In the genomic region with DNA sequence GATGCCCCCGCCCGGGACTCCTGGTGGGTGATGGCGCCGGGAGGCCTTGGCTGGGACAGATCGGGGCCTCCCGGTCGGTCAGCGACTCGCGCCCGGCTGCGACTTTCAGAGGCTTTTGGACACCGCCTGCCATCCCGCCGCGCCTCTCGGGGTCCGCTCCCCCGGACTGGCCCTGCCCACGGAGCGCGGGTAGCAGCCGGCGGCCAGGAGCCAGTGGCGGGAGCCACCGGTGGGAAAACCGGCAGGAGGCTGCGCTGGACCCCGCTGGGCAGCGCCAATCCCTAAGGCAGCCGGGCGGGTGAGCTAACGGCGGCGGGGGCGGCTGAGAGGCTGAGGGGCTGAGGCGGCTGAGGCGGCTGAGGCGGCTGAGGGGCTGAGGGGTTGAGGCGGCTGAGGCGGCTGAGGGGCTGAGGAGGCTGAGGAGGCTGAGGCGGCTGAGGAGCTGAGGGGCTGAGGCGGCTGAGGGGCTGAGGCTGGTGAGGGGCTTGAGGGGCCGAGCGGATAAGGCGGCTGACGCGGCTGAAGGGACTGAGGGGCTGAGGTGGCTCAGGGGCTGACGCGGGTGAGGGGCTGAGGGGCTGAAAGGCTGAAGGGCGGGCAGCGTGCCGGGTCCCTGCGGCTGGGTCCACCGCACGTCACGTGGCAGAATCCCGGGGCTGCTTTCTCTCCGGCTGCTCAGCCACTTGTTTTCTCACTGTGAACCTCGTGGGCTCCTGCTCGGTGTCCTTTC, we compare ENCODE assay signal across 8 cellular contexts. TPM values are rescaled to one million over a fixed set of nuclear protein-coding genes. Genes with fewer than 3 reads are reported as not detected.
A peak's percentile ranks its signal among the peaks of the same experiment; 100 is the strongest.
DNase-seq lines count a peak whose midpoint lies in the region; ATAC-seq and TF ChIP-seq lines count a peak whose summit lies in the region.
"Not testable (repeated sequence)": the region's sequence is repeated elsewhere in the genome, so short reads cannot be mapped to it uniquely, and the experiment has no call there.

No MANE protein-coding gene starts in this region.

- not testable (repeated sequence) for H3K23me2 ChIP-seq in H9 (ENCODE audit: insufficient read length, low read depth, low read length, poor library complexity, severe bottlenecking)

- intact Hi-C loops in A673 (cut with micrococcal nuclease; ENCODE audit: unreplicated experiment) = not testable (repeated sequence)

- not testable (repeated sequence) for H3K79me1 ChIP-seq in H9 (ENCODE audit: insufficient read depth, low read depth, low read length, poor library complexity, severe bottlenecking)

- not testable (repeated sequence) for H3K4me1 Mint-ChIP-seq in H9, T-cell
- peaks cover 1 to 15% (median 5%) of the 10 kb centered on the region in 4 donors for H3K4me1 Mint-ChIP-seq in naive thymus-derived CD8-positive, alpha-beta T cell

- not testable (repeated sequence) for H3K4ac ChIP-seq in H9 (ENCODE audit: low read depth, low read length)

- not testable (repeated sequence) for H4K91ac ChIP-seq in H9 (ENCODE audit: insufficient read length, low read depth, low read length)

- H3K27ac ChIP-seq in A673 (ENCODE audit: low read depth, low read length, poor library complexity, severe bottlenecking); H9 (ENCODE audit: insufficient read length, low read depth, low read length); esophagus (ENCODE audit: low read depth in 2 of 2, low read length in 1 of 2); skeletal muscle tissue (ENCODE audit: low read depth, low read length): not testable (repeated sequence)

- peak; percentile 31 to 56 (median 46) for ATAC-seq in T-cell (replicated peaks in 1 of 4)
- ATAC-seq in naive thymus-derived CD8-positive, alpha-beta T cell = peak; percentile 54 to 64

- in situ Hi-C loops in astrocyte of the cerebellum (cut with HindIII; ENCODE audit: low sequenced_read_pairs) = not testable (repeated sequence)

- peak overlapping the region; percentile 52 to 71 for H3K4me3 Mint-ChIP-seq in H9
- peak overlapping the region; percentile 34 to 77 (median 39) for H3K4me3 Mint-ChIP-seq in T-cell
- H3K4me3 Mint-ChIP-seq in naive thymus-derived CD8-positive, alpha-beta T cell = peak overlapping the region; percentile 63 to 86 (median 72)

- H4K8ac ChIP-seq in H9 (replicated peaks; ENCODE audit: insufficient read length, low read depth, low read length) = not testable (repeated sequence)

- H3K9ac ChIP-seq in H9 (ENCODE audit: extremely low read depth, insufficient read length, low read length); skeletal muscle tissue (ENCODE audit: low read depth in 1 of 3, low read length in 3 of 3): not testable (repeated sequence)

- peak overlapping the region in 1 of 3 experiments; percentile 65; a peak in 1 of 7 replicates for H3K27ac Mint-ChIP-seq in H9
- not testable (repeated sequence) for H3K27ac Mint-ChIP-seq in T-cell
- H3K27ac Mint-ChIP-seq in naive thymus-derived CD8-positive, alpha-beta T cell = peak overlapping the region in 1 of 10 donors; percentile 21

- H3K4me2 ChIP-seq in H9 (ENCODE audit: insufficient read depth, insufficient read length, low read length) = peak overlapping the region; percentile 17

- H3T11ph ChIP-seq in H9 (ENCODE audit: low read length) = not testable (repeated sequence)

- H3K4me1 ChIP-seq in A673 (ENCODE audit: insufficient read depth, low read length, poor library complexity, severe bottlenecking); H9 (ENCODE audit: insufficient read depth, low read length); esophagus (ENCODE audit: control insufficient read depth in 2 of 2, insufficient read depth in 2 of 2, low read length in 1 of 2); skeletal muscle tissue (ENCODE audit: control insufficient read depth in 3 of 3, insufficient read depth in 3 of 3, low read length in 3 of 3): not testable (repeated sequence)

- H3K14ac ChIP-seq in H9 (ENCODE audit: insufficient read depth, low read length) = peak overlapping the region; percentile 88

- not testable (repeated sequence) for H3K9me3 ChIP-seq in A673 (ENCODE audit: low read depth, low read length, poor library complexity, severe bottlenecking); H9 (ENCODE audit: control insufficient read depth, low read depth, low read length); esophagus (ENCODE audit: control insufficient read depth in 2 of 2, insufficient read depth in 1 of 2, low read depth in 1 of 2, low read length in 1 of 2); skeletal muscle tissue (ENCODE audit: control insufficient read depth in 3 of 3, low read length in 3 of 3)

- no CpG with 5 or more reads among the region's 61 CpGs for WGBS in H9 (ENCODE audit: extremely low coverage, insufficient read length, low lambda C conversion rate)
- 2% methylated on average over 56 to 61 of the region's 61 CpGs for WGBS in esophagus, 2 donors

- not testable (repeated sequence) for H2AFZ ChIP-seq in H9 (ENCODE audit: low read length)

- not testable (repeated sequence) for H2BK12ac ChIP-seq in H9 (ENCODE audit: insufficient read length, low read depth, low read length)

- BruUV-seq in A673 (replicated peaks; lab: Mats Ljungman, UMichigan) = not testable (repeated sequence)

- POLR2A ChIA-PET in A673 (lab: Charles Lee; ENCODE audit: low non-redundant PET); T-cell (lab: Charles Lee); naive thymus-derived CD8-positive, alpha-beta T cell (lab: Charles Lee): not testable (repeated sequence)

- DNase-seq in A673 (ENCODE audit: low spot score) (peak; percentile 65), H9 (peak; percentile 66), T-cell (peak in 3 of 34 experiments; percentile 0 to 8 (median 5))
- not testable (repeated sequence) for DNase-seq in astrocyte of the cerebellum (ENCODE audit: low read depth)
- DNase-seq in naive thymus-derived CD8-positive, alpha-beta T cell = peak in 3 of 10 donors; percentile 4 to 13 (median 9)

- not testable (repeated sequence) for H3K79me2 ChIP-seq in H9 (ENCODE audit: insufficient read depth, low read length)

- H2BK120ac ChIP-seq in H9 (ENCODE audit: low read depth, low read length, poor library complexity, severe bottlenecking) = not testable (repeated sequence)

- H2BK15ac ChIP-seq in H9 (ENCODE audit: low read depth, low read length) = not testable (repeated sequence)

- H3K27me3 Mint-ChIP-seq in H9 (ENCODE audit: low read depth) (peaks cover 16% of the 10 kb centered on the region), T-cell (peaks cover 27 to 42% of the 10 kb centered on the region in 2 donors)
- H3K27me3 Mint-ChIP-seq in naive thymus-derived CD8-positive, alpha-beta T cell = peaks cover 22 to 43% (median 41%) of the 10 kb centered on the region in 5 donors

- not testable (repeated sequence) for H2AK5ac ChIP-seq in H9 (ENCODE audit: insufficient read length, low read length)

- H3K9me3 Mint-ChIP-seq in H9; T-cell; naive thymus-derived CD8-positive, alpha-beta T cell: not testable (repeated sequence)

- H2BK20ac ChIP-seq in H9 (ENCODE audit: low read depth, low read length, poor library complexity, severe bottlenecking) = not testable (repeated sequence)

- not testable (repeated sequence) for H4K5ac ChIP-seq in H9 (ENCODE audit: insufficient read length, low read depth, low read length)

- not testable (repeated sequence) for H3K56ac ChIP-seq in H9 (ENCODE audit: insufficient read length, low read depth, low read length)

- not testable (repeated sequence) for H3K27me3 ChIP-seq in A673 (replicated peaks; ENCODE audit: insufficient read depth, low read depth, low read length, poor library complexity); H9 (ENCODE audit: insufficient read depth, low read length); esophagus (ENCODE audit: control insufficient read depth in 1 of 2, insufficient read depth in 2 of 2, low read length in 2 of 2); skeletal muscle tissue (ENCODE audit: control insufficient read depth in 3 of 3, insufficient read depth in 3 of 3, low read length in 3 of 3)

- H3K36me3 Mint-ChIP-seq in H9 (ENCODE audit: insufficient read depth in 1 of 3, low read depth in 3 of 3); T-cell; naive thymus-derived CD8-positive, alpha-beta T cell: not testable (repeated sequence)

- H3K4me3 ChIP-seq in A673 (ENCODE audit: low read depth, low read length, poor library complexity, severe bottlenecking) = peak overlapping the region; percentile 53
- H3K4me3 ChIP-seq in astrocyte of the cerebellum (ENCODE audit: low read depth, low read length) = peak overlapping the region; percentile 32
- H3K4me3 ChIP-seq in esophagus (ENCODE audit: low read depth in 1 of 2, low read length in 2 of 2) = peak overlapping the region; percentile 35 to 43
- peak overlapping the region; percentile 29 for H3K4me3 ChIP-seq in iPS-11a (ENCODE audit: low read depth, low read length)
- H3K4me3 ChIP-seq in skeletal muscle tissue (ENCODE audit: low read length in 3 of 3) = peak overlapping the region; percentile 27 to 64 (median 43)

- H3K36me3 ChIP-seq in A673 (ENCODE audit: insufficient read depth, low read length, poor library complexity, severe bottlenecking); esophagus (ENCODE audit: control insufficient read depth in 2 of 2, insufficient read depth in 2 of 2, low read length in 1 of 2); skeletal muscle tissue (ENCODE audit: control insufficient read depth in 3 of 3, insufficient read depth in 3 of 3, low read length in 3 of 3): not testable (repeated sequence)

- not testable (repeated sequence) for H2BK5ac ChIP-seq in H9 (ENCODE audit: insufficient read length, low read length)

- H3K23ac ChIP-seq in H9 (ENCODE audit: insufficient read length, low read depth, low read length) = not testable (repeated sequence)

- CTCF ChIA-PET in A673 (lab: Charles Lee); T-cell (lab: Charles Lee): not testable (repeated sequence)

- not testable (repeated sequence) for H4K20me1 ChIP-seq in H9 (ENCODE audit: control insufficient read depth, insufficient read depth, insufficient read length)

- H3K18ac ChIP-seq in H9 (ENCODE audit: insufficient read length, low read depth, low read length) = peak overlapping the region; percentile 87

- not testable (repeated sequence) for TF ChIP-seq CTCF in A673 (conservative IDR thresholded peaks at IDR 0.05; ENCODE audit: low read depth, low read length); H9 (conservative IDR thresholded peaks at IDR 0.05); astrocyte of the cerebellum (IDR thresholded peaks at IDR 0.05; ENCODE audit: low read depth, low read length, missing control alignments)

RNA-seq across cellular contexts. Expression of gene ZNF624, which starts 13.4 kb away (rescaled TPM):
- total RNA-seq in A673 (2021) (9.1 and 9.2 TPM in 2 replicates), H9 (2021) (0.88 and 1.3 TPM in 2 replicates), T-cell (10 to 100 TPM in 3 of 5 donors, 1 to 10 TPM in 2; 5.7 to 12.4 (median 10.3) TPM), skeletal muscle tissue (5.2 TPM)
- 1 to 10 TPM in 1 of 2 donors, under 1 TPM in 1; 0.99 to 1.4 TPM for polyA plus RNA-seq in esophagus
- 10 to 100 TPM in 1 of 2 experiments, 1 to 10 TPM in 1; 9.2 to 10.8 TPM for total RNA-seq in naive thymus-derived CD8-positive, alpha-beta T cell
- 1 to 10 TPM; 2.6 to 4.2 (median 3.3) TPM for polyA plus RNA-seq in naive thymus-derived CD8-positive, alpha-beta T cell

RNA-seq across cellular contexts. Expression of gene CCDC144A, which starts 23.0 kb away (rescaled TPM):
- 2.5 and 2.7 TPM in 2 replicates for total RNA-seq in A673 (2021)
- 1.6 and 1.9 TPM in 2 replicates for total RNA-seq in H9 (2021)
- total RNA-seq in T-cell = 10 to 100 TPM in 2 of 5 donors, 1 to 10 TPM in 2, under 1 TPM in 1; 0.38 to 22.3 (median 8.0) TPM
- polyA plus RNA-seq in esophagus = under 1 TPM; 0.29 to 0.43 TPM
- total RNA-seq in naive thymus-derived CD8-positive, alpha-beta T cell = 1 to 10 TPM; 2.5 to 3.7 TPM
- polyA plus RNA-seq in naive thymus-derived CD8-positive, alpha-beta T cell = 1 to 10 TPM in 1 of 3 donors, under 1 TPM in 2; 0.42 to 1.5 (median 0.84) TPM
- total RNA-seq in skeletal muscle tissue = 8.9 TPM
